ENCODE assay signal across 8 cellular contexts in genomic region chr9:96089425-96089824, GRCh38.
"Had no signal": no experiment of that assay in that cellular context is flagged by ENCODE, and none has a peak within 500 bp of the region (broad histone marks: within the 10 kb centered on the region; RNA-seq: fewer than 3 reads in every experiment).

No MANE protein-coding gene starts in this region.

- ATAC-seq: HCT116, K562 had no signal

- H2AFZ ChIP-seq: GM23248 had no signal

- FAIRE-seq: HTR-8/SVneo, K562 had no signal

- H3K9ac ChIP-seq: GM23248 had no signal

- H3K9me3 ChIP-seq: HAP-1 had no signal

- H3K4me3 ChIP-seq: GM23248, HAP-1, K562 had no signal

- H3K27ac ChIP-seq: GM23248 had no signal

- H3K36me3 ChIP-seq: HAP-1 had no signal

- H3K4me1 ChIP-seq: HAP-1 had no signal

- DNase-seq: GM23248, GOT3, H7, IMR-90 had no signal
